ENCODE assay signal across 8 cellular contexts in genomic region chr1:32651461-32652073, GRCh38. TPM values are rescaled to one million over a fixed set of nuclear protein-coding genes. Genes with fewer than 3 reads are reported as not detected.
DNase-seq lines count a peak whose midpoint lies in the region; ATAC-seq and TF ChIP-seq lines count a peak whose summit lies in the region.

No MANE protein-coding gene starts in this region.

- H3K27ac ChIP-seq in RWPE2 (ENCODE audit: poor library complexity, severe bottlenecking) (peak overlapping the region; percentile 92), esophagus squamous epithelium (peak overlapping the region; percentile 98 to 99 (median 99)), neutrophil (peak overlapping the region; percentile 93)

- no peaks in the 10 kb centered on the region for H3K9me3 Mint-ChIP-seq in Calu3 (ENCODE audit: low read depth, unreplicated experiment)

- 0 to 3% methylated on average over 9 to 15 of the region's 43 CpGs for WGBS in esophagus squamous epithelium, 2 donors

- intact Hi-C loops in Calu3 (cut with micrococcal nuclease; ENCODE audit: unreplicated experiment): no loop called here
- intact Hi-C loops in esophagus squamous epithelium (cut with DNase I): no loop called here

- H3K4me1 Mint-ChIP-seq in Calu3 (ENCODE audit: low read depth, unreplicated experiment): peaks cover 9% of the 10 kb centered on the region

- H3K27me3 ChIP-seq in RWPE2 (ENCODE audit: insufficient read depth, poor library complexity, severe bottlenecking) (no peaks in the 10 kb centered on the region), esophagus squamous epithelium (no peaks in the 10 kb centered on the region), neutrophil (no peaks in the 10 kb centered on the region)

- H3K4me1 ChIP-seq in RWPE2 (ENCODE audit: insufficient read depth, poor library complexity, severe bottlenecking): peaks cover 13% of the 10 kb centered on the region
- peaks cover 10 to 79% (median 44%) of the 10 kb centered on the region in 3 donors for H3K4me1 ChIP-seq in esophagus squamous epithelium
- H3K4me1 ChIP-seq in neutrophil (ENCODE audit: control insufficient read depth in 1 of 2, insufficient read depth in 1 of 2, low read depth in 1 of 2, low read length in 1 of 2): peaks cover 27 to 37% of the 10 kb centered on the region in 2 experiments

- CTCF ChIA-PET in Calu3 (lab: Charles Lee): interaction anchor here (1.2 to 1.6 kb wide), 3 partner anchors 61 to 203 kb away, joined by 3 to 8 read pairs (median 5); no protein-coding TSS in a partner anchor

- no TSS peak for BruUV-seq in Calu3 (replicated peaks; lab: Mats Ljungman, UMichigan)

- peak overlapping the region; percentile 100 for H3K27ac Mint-ChIP-seq in Calu3 (ENCODE audit: unreplicated experiment)

- ATAC-seq in GM21529 (IDR thresholded peaks at IDR 0.05; ENCODE audit: unreplicated experiment) (peak; percentile 12), RWPE2 (ENCODE audit: low read depth) (peak; percentile 4; the same call in 2 of the 3 replicates)

- DNase-seq in Calu3: no peak
- DNase-seq in RWPE2 (ENCODE audit: low spot score): peak; percentile 60
- DNase-seq in esophagus squamous epithelium (lab: John Stamatoyannopoulos, UW): no peak
- no peak for DNase-seq in SW480 (ENCODE audit: low spot score)
- no peak for DNase-seq in EL
- no peak for DNase-seq in stimulated activated CD4-positive, alpha-beta T cell treated with anti-CD3 and anti-CD28 coated beads, Interleukin-4, amount 100 ng/mL, for 24 hours

- TF ChIP-seq CTCF in Calu3 (IDR thresholded peaks at IDR 0.05; ENCODE audit: unreplicated experiment) (no peak), RWPE2 (IDR thresholded peaks at IDR 0.05; ENCODE audit: poor library complexity, severe bottlenecking) (no peak), esophagus squamous epithelium (IDR thresholded peaks at IDR 0.05) (no peak), neutrophil (IDR thresholded peaks at IDR 0.05) (no peak)

- H3K36me3 ChIP-seq in RWPE2 (ENCODE audit: low read depth) (peaks cover 53% of the 10 kb centered on the region), esophagus squamous epithelium (peaks cover 0 to 42% (median 0%) of the 10 kb centered on the region in 3 donors), neutrophil (peaks cover 12% of the 10 kb centered on the region)

- no peak for TF ChIP-seq POLR2A in esophagus squamous epithelium (IDR thresholded peaks at IDR 0.05)

- peak overlapping the region; percentile 60 for H3K4me3 ChIP-seq in RWPE2 (ENCODE audit: severe bottlenecking)
- peak overlapping the region; percentile 81 to 90 (median 83) for H3K4me3 ChIP-seq in esophagus squamous epithelium
- peak overlapping the region; percentile 79 to 99 for H3K4me3 ChIP-seq in neutrophil (ENCODE audit: low read depth in 1 of 2, low read length in 1 of 2)

- peaks cover 68% of the 10 kb centered on the region for H3K36me3 Mint-ChIP-seq in Calu3 (ENCODE audit: insufficient read depth, unreplicated experiment)

- peak overlapping the region; percentile 94 for H3K4me3 Mint-ChIP-seq in Calu3 (ENCODE audit: low read depth, unreplicated experiment)

- no peaks in the 10 kb centered on the region for H3K9me3 ChIP-seq in RWPE2 (ENCODE audit: severe bottlenecking)
- H3K9me3 ChIP-seq in esophagus squamous epithelium: no peaks in the 10 kb centered on the region
- H3K9me3 ChIP-seq in neutrophil: no peaks in the 10 kb centered on the region

- H3K27me3 Mint-ChIP-seq in Calu3 (ENCODE audit: unreplicated experiment): no peaks in the 10 kb centered on the region

RNA-seq across cellular contexts. Expression of gene RBBP4, which starts 0.6 kb away (rescaled TPM):
- total RNA-seq in Calu3 (2022) (232 and 242 TPM in 2 replicates), esophagus squamous epithelium (100 to 1,000 TPM in 1 of 4 donors, 10 to 100 TPM in 3; 59.6 to 102 (median 85.1) TPM)

RNA-seq across cellular contexts. Expression of gene ZBTB8OS, which starts 1.2 kb away (rescaled TPM):
- total RNA-seq in Calu3 (2022) (48.3 and 51.6 TPM in 2 replicates), esophagus squamous epithelium (10 to 100 TPM; 12.3 to 26.9 (median 21.1) TPM)

RNA-seq across cellular contexts. Expression of gene SYNC, which starts 51.0 kb away (rescaled TPM):
- 0.19 and 0.51 TPM in 2 replicates for total RNA-seq in Calu3 (2022)
- 10 to 100 TPM in 2 of 4 donors, 1 to 10 TPM in 2; 2.9 to 31.7 (median 9.1) TPM for total RNA-seq in esophagus squamous epithelium
